Comparison of ENCODE assay signal across 10 cellular contexts in the genomic region with DNA sequence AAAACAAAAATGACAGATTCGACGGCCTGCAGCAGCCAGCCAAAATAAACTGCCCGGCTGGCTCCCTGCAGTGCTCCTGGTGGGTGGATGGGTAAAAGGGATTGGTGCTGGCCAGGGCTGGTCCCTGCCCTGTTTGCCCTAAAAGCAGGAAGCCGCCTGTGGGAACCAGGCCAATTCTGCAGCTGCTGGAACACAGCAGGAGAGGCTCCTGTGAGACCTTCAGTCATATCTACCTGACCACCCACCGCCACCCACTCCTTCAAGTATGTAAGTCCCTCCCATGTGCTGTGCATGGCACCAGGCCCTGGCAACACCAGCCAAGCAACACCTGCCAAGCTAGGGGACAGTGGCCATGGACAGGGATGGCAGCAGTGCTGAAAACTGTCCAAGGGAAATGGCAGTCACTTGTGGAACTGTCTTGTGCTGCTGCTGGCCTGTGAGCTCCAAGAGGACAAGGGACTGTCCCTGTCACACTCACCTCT. TPM values are rescaled to one million over a fixed set of nuclear protein-coding genes. Genes with fewer than 3 reads are reported as not detected.
DNase-seq lines count a peak whose midpoint lies in the region; ATAC-seq, FAIRE-seq and TF ChIP-seq lines count a peak whose summit lies in the region.
"Had no signal": no experiment of that assay in that cellular context is flagged by ENCODE, and none has a peak within 500 bp of the region (broad histone marks: within the 10 kb centered on the region; RNA-seq: fewer than 3 reads in every experiment).

No MANE protein-coding gene starts in this region.

- ATAC-seq in HG02610 (IDR thresholded peaks at IDR 0.05; ENCODE audit: unreplicated experiment) (no peak), HG03280 (IDR thresholded peaks at IDR 0.05; ENCODE audit: unreplicated experiment) (no peak)
- ATAC-seq: activated CD8-positive, alpha-beta T cell treated with anti-CD3 and anti-CD28 coated beads for 36 hours had no signal

- H3K9me1 ChIP-seq in endothelial cell of umbilical vein (replicated peaks; ENCODE audit: control insufficient read depth, extremely low read depth, insufficient read depth, low read length), result no peaks in the 10 kb centered on the region

- no peak overlapping the region for H3K27ac ChIP-seq in endothelial cell of umbilical vein (ENCODE audit: insufficient read depth, low read depth, low read length)
- H3K27ac ChIP-seq in neutrophil, result peak overlapping the region; percentile 55

- H3K9ac ChIP-seq in endothelial cell of umbilical vein (replicated peaks; ENCODE audit: extremely low read depth, insufficient read depth, low read length), result no peak overlapping the region

- no TSS peak for BruUV-seq in endothelial cell of umbilical vein (replicated peaks; lab: Mats Ljungman, UMichigan)

- CTCF ChIA-PET in endothelial cell of umbilical vein (lab: Charles Lee), result interaction anchor here (1.2 to 2.6 kb wide), 5 partner anchors 10 to 185 kb away, joined by 3 to 10 read pairs (median 3); no protein-coding TSS in a partner anchor

- POLR2A ChIA-PET in endothelial cell of umbilical vein (lab: Charles Lee), result no interaction called here

- no peaks in the 10 kb centered on the region for H4K20me1 ChIP-seq in endothelial cell of umbilical vein (replicated peaks; ENCODE audit: control insufficient read depth, extremely low read depth, insufficient read depth, low read length)

- H3K79me2 ChIP-seq in endothelial cell of umbilical vein (ENCODE audit: control insufficient read depth, insufficient read depth, low read length), result peaks cover 5% of the 10 kb centered on the region

- H2AFZ ChIP-seq in endothelial cell of umbilical vein (ENCODE audit: low read depth, low read length), result no peak overlapping the region

- dilution Hi-C loops in endothelial cell of umbilical vein (cut with MboI; ENCODE audit: extremely low pct_ligation_motif_present, low sequenced_read_pairs), result no loop called here

- H3K4me3 ChIP-seq in endothelial cell of umbilical vein (replicated peaks in 1 of 3; ENCODE audit: insufficient read depth in 1 of 3, low read depth in 1 of 3, low read length in 3 of 3) (no peak overlapping the region), neutrophil (ENCODE audit: low read depth in 1 of 2, low read length in 1 of 2) (no peak overlapping the region)

- DNase-seq in DMS153 treated with DMSO at 0.1 percent for 48 hours (lab: John Stamatoyannopoulos, UW; ENCODE audit: unreplicated experiment), result peak; percentile 74
- DNase-seq in NCI-H510A (lab: John Stamatoyannopoulos, UW), result peak; percentile 67
- peak; percentile 61 for DNase-seq in endothelial cell of umbilical vein (ENCODE audit: low read depth, low spot score)
- DNase-seq in ureter (ENCODE audit: low spot score), result no peak
- DNase-seq in KG1 (lab: John Stamatoyannopoulos, UW), result no peak
- DNase-seq: activated CD8-positive, alpha-beta T cell treated with anti-CD3 and anti-CD28 coated beads for 36 hours; midbrain had no signal

- FAIRE-seq in endothelial cell of umbilical vein (lab: Jason Lieb, UNC), result peak; percentile 59

- TF ChIP-seq CTCF in endothelial cell of umbilical vein (IDR thresholded peaks at IDR 0.05; ENCODE audit: extremely low read depth in 1 of 2, insufficient read depth in 1 of 2, low read depth in 1 of 2, low read length in 2 of 2) (no peak), neutrophil (IDR thresholded peaks at IDR 0.05) (no peak)

- TF ChIP-seq POLR2A in endothelial cell of umbilical vein (IDR thresholded peaks at IDR 0.05; ENCODE audit: low read depth, low read length), result no peak

- H3K9me3 ChIP-seq in endothelial cell of umbilical vein (replicated peaks; ENCODE audit: control insufficient read depth, insufficient read depth, low read length), result no peaks in the 10 kb centered on the region
- no peaks in the 10 kb centered on the region for H3K9me3 ChIP-seq in neutrophil

- H3K27me3 ChIP-seq in endothelial cell of umbilical vein (ENCODE audit: control insufficient read depth in 2 of 2, insufficient read depth in 2 of 2, low read length in 2 of 2) (no peaks in the 10 kb centered on the region), neutrophil (no peaks in the 10 kb centered on the region)

- H3K4me1 ChIP-seq in endothelial cell of umbilical vein (ENCODE audit: control insufficient read depth, extremely low read depth, insufficient read depth, low read length) (peaks cover 25% of the 10 kb centered on the region), neutrophil (ENCODE audit: control insufficient read depth in 1 of 2, insufficient read depth in 1 of 2, low read depth in 1 of 2, low read length in 1 of 2) (peaks cover 15 to 30% of the 10 kb centered on the region in 2 experiments)

- intact Hi-C loops in endothelial cell of umbilical vein (cut with micrococcal nuclease), result no loop called here

- H3K36me3 ChIP-seq in endothelial cell of umbilical vein (ENCODE audit: control insufficient read depth in 2 of 2, extremely low read depth in 1 of 2, insufficient read depth in 2 of 2, low read length in 2 of 2), result peaks cover 0 to 7% of the 10 kb centered on the region in 2 experiments
- H3K36me3 ChIP-seq in neutrophil, result peaks cover 51% of the 10 kb centered on the region

- H3K4me2 ChIP-seq in endothelial cell of umbilical vein (ENCODE audit: insufficient read depth, low read length), result no peak overlapping the region

TF ChIP-seq in endothelial cell of umbilical vein, 7 proteins besides CTCF, POLR2A, EP300 and RAD21:
- no peak for TF ChIP-seq FOS (IDR thresholded peaks at IDR 0.05; ENCODE audit: borderline replicate concordance, insufficient read depth, low read length)
- TF ChIP-seq EZH2 (IDR thresholded peaks at IDR 0.05; ENCODE audit: borderline replicate concordance, low read depth, low read length, severe bottlenecking), result no peak
- TF ChIP-seq, protein P1, sequence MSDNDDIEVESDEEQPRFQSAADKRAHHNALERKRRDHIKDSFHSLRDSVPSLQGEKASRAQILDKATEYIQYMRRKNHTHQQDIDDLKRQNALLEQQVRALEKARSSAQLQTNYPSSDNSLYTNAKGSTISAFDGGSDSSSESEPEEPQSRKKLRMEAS (IDR thresholded peaks at IDR 0.05; ENCODE audit: insufficient read depth, insufficient read length), result no peak
- no peak for TF ChIP-seq POLR2AphosphoS5 (IDR thresholded peaks at IDR 0.05; ENCODE audit: insufficient read depth, low read depth, low read length)
- no peak for TF ChIP-seq JUN (IDR thresholded peaks at IDR 0.05; ENCODE audit: borderline replicate concordance, insufficient read depth, insufficient read length, low read depth)
- TF ChIP-seq MYC (IDR thresholded peaks at IDR 0.05; ENCODE audit: low read depth, low read length), result no peak
- TF ChIP-seq GATA2 (IDR thresholded peaks at IDR 0.05; ENCODE audit: insufficient read depth, insufficient read length, low read depth, low read length), result no peak

RNA-seq across cellular contexts. Expression of gene ARFGAP3, which starts 48.7 kb away (rescaled TPM):
- total RNA-seq in endothelial cell of umbilical vein, result 33.4 and 40.2 TPM in 2 replicates
- polyA plus RNA-seq in endothelial cell of umbilical vein, result 23.6 and 29.1 TPM in 2 replicates
- 23.4 and 26.7 TPM in 2 replicates for polyA plus RNA-seq in endothelial cell of umbilical vein (2011; cell fraction: cytosol; rRNA removed)
- polyA plus RNA-seq in endothelial cell of umbilical vein (2011; cell fraction: nucleus; rRNA removed), result 37.7 and 42.1 TPM in 2 replicates
- 26.1 and 27.9 TPM in 2 replicates for polyA plus RNA-seq in endothelial cell of umbilical vein (2012)
- polyA minus RNA-seq in endothelial cell of umbilical vein, result 37.5 and 39.3 TPM in 2 replicates
- polyA minus RNA-seq in endothelial cell of umbilical vein (2011; cell fraction: cytosol; rRNA and poly(A)+ RNA removed), result 10.3 TPM
- polyA minus RNA-seq in endothelial cell of umbilical vein (2011; cell fraction: nucleus; rRNA and poly(A)+ RNA removed), result 26.4 and 28.7 TPM in 2 replicates
- total RNA-seq in ureter, result 32.8 TPM

Comparison
In these comparisons a context has a peak if more than half of its experiments do, and no peak if none do; other contexts are left out.
1. DNase-seq: peak in DMS153 treated with DMSO at 0.1 percent for 48 hours (single experiment), NCI-H510A (single experiment) and endothelial cell of umbilical vein (single experiment); none in ureter (single experiment) and KG1 (single experiment).